Comparison of ENCODE assay signal across 9 cellular contexts in the genomic region with DNA sequence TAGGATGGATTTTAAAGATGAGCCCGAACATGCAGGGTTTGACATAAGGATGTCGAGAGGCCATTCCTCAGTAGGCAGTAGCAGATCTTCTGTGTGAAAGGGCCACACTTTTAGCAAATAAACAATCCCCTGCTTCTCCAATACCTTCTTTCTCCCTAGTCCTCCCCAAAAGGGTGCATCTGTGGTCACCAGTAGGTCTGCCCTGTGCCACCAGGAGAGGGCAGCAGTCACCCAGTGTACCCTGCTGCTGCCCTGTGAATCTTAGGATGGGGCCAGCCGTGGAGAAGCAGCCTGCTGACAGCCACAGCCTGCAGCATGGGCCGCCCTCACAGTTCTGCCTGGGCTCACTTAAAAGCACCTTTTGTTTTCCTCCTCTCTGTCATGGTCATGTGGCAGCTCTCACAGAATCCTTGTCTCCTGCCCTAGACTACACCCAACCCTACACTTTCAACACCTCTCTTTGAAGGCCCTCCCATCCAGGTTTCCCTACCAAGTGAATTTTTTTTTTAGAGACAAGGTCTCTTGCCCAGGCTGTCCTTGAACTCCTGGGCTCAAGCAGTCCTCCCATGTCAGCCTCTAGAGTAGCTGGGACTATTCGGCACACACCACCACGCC. TPM values are rescaled to one million over a fixed set of nuclear protein-coding genes. Genes with fewer than 3 reads are reported as not detected.
DNase-seq lines count a peak whose midpoint lies in the region; ATAC-seq and TF ChIP-seq lines count a peak whose summit lies in the region.
"Not testable (repeated sequence)": the region's sequence is repeated elsewhere in the genome, so short reads cannot be mapped to it uniquely, and the experiment has no call there.
"Had no signal": no experiment of that assay in that cellular context is flagged by ENCODE, and none has a peak within 500 bp of the region (broad histone marks: within the 10 kb centered on the region; RNA-seq: fewer than 3 reads in every experiment).

No MANE protein-coding gene starts in this region.

- H3K27ac ChIP-seq in WERI-Rb-1, esophagus squamous epithelium, lower lobe of right lung: not testable (repeated sequence)

- DNase-seq in AML-193 (lab: John Stamatoyannopoulos, UW) (peak; percentile 6 to 24), GM13977 (ENCODE audit: low spot score) (peak; percentile 23), NCI-H510A treated with DMSO at 0.1 percent for 48 hours (lab: John Stamatoyannopoulos, UW) (peak; percentile 13), WERI-Rb-1 (peak; percentile 57), lower lobe of right lung (peak; percentile 65)
- DNase-seq in activated naive CD4-positive, alpha-beta T cell treated with anti-CD3 and anti-CD28 coated beads, Interleukin-2, amount 50 U/mL, for 16 hours: peak; percentile 53
- DNase-seq in esophagus squamous epithelium (lab: John Stamatoyannopoulos, UW): not testable (repeated sequence)
- DNase-seq in stimulated activated CD4-positive, alpha-beta T cell treated with anti-CD3 and anti-CD28 coated beads, TNF-alpha, amount 100 ng/mL, for 24 hours (ENCODE audit: low read depth in 3 of 3): peak in 2 of 3 experiments; percentile 16 to 37

- H3K4me3 ChIP-seq in WERI-Rb-1 (ENCODE audit: low read depth, low read length); esophagus squamous epithelium; lower lobe of right lung: not testable (repeated sequence)

- H3K27me3 ChIP-seq in WERI-Rb-1 (ENCODE audit: insufficient read depth, low read depth, severe bottlenecking); esophagus squamous epithelium; lower lobe of right lung (ENCODE audit: low read depth): not testable (repeated sequence)

- intact Hi-C loops in esophagus squamous epithelium (cut with DNase I); lower lobe of right lung (cut with DNase I): not testable (repeated sequence)

- not testable (repeated sequence) for H3K9me3 ChIP-seq in WERI-Rb-1 (ENCODE audit: severe bottlenecking); esophagus squamous epithelium; lower lobe of right lung

- peak; percentile 63 for TF ChIP-seq CTCF in GM13977 (IDR thresholded peaks at IDR 0.05; ENCODE audit: extremely low read depth, insufficient read depth, missing control alignments)
- TF ChIP-seq CTCF in WERI-Rb-1 (IDR thresholded peaks at IDR 0.05; ENCODE audit: low read depth, low read length): peak; percentile 39
- TF ChIP-seq CTCF in esophagus squamous epithelium (IDR thresholded peaks at IDR 0.05): peak; percentile 39 to 69 (median 59)
- TF ChIP-seq CTCF in lower lobe of right lung (IDR thresholded peaks at IDR 0.05): peak; percentile 60

- not testable (repeated sequence) for ATAC-seq in lower lobe of right lung

- 52 to 81% methylated on average over 4 to 6 of the region's 6 CpGs for WGBS in esophagus squamous epithelium, 2 donors

- peaks cover 0 to 21% (median 3%) of the 10 kb centered on the region in 3 donors for H3K4me1 ChIP-seq in esophagus squamous epithelium
- H3K4me1 ChIP-seq in lower lobe of right lung: not testable (repeated sequence)

- in situ Hi-C loops in GM13977 (cut with MboI; ENCODE audit: low pct_unique_long_range_greater_than_20kb, low sequenced_read_pairs, unreplicated experiment): not testable (repeated sequence)

- not testable (repeated sequence) for TF ChIP-seq POLR2A in esophagus squamous epithelium (IDR thresholded peaks at IDR 0.05)

- H3K36me3 ChIP-seq in WERI-Rb-1, lower lobe of right lung: not testable (repeated sequence)
- peaks cover 0 to 13% (median 0%) of the 10 kb centered on the region in 3 donors for H3K36me3 ChIP-seq in esophagus squamous epithelium

RNA-seq across cellular contexts. Expression of gene DEFB108B, which starts 40.3 kb away (rescaled TPM):
- total RNA-seq in esophagus squamous epithelium: not detected
- not detected for total RNA-seq in lower lobe of right lung
- total RNA-seq: ovary had no signal
